Comparison of ENCODE assay signal across 1 cellular context in the genomic region with DNA sequence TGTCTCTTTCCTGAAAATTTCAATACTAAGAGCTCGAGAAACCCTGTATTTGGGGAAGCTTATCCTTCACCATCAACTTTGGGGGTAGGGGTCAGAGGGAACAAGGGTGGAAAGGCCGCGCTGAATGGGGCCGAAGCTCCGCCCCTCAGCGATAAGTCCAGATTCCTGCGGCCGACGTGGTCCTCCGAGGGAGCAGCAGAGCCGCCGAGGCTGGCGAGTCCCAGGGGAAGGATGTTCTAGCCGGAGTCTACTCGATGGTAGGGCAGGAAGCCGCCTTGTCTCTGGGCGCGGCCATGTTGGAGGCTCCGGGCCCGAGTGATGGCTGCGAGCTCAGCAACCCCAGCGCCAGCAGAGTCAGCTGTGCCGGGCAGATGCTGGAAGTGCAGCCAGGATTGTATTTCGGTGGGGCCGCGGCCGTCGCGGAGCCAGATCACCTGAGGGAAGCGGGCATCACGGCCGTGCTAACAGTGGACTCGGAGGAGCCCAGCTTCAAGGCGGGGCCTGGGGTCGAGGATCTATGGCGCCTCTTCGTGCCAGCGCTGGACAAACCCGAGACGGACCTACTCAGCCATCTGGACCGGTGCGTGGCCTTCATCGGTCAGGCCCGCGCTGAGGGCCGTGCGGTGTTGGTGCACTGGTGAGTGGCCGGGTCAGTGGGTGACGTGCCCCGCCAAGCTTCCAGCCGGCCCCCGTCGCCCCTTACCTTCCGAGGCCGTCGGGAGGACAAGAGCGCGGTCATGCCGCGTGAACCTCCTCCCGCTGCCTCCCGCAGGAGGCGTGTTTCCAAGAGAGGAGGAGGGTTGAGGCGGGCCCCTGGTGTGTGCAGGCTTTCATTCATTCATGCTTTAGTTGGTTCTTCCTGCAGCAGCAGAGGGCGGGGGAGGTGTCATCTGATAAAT.
TF ChIP-seq lines count a peak whose summit lies in the region.

A gene with protein sequence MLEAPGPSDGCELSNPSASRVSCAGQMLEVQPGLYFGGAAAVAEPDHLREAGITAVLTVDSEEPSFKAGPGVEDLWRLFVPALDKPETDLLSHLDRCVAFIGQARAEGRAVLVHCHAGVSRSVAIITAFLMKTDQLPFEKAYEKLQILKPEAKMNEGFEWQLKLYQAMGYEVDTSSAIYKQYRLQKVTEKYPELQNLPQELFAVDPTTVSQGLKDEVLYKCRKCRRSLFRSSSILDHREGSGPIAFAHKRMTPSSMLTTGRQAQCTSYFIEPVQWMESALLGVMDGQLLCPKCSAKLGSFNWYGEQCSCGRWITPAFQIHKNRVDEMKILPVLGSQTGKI (plus strand): TSS at position 278 of the 899 bp plus-strand sequence. CDS start 16 bp downstream, at position 294.

TF ChIP-seq in HepG2, 621 proteins besides CTCF, POLR2A, EP300 and RAD21 (continued from another document and continues in another):
- TF ChIP-seq, protein P1, sequence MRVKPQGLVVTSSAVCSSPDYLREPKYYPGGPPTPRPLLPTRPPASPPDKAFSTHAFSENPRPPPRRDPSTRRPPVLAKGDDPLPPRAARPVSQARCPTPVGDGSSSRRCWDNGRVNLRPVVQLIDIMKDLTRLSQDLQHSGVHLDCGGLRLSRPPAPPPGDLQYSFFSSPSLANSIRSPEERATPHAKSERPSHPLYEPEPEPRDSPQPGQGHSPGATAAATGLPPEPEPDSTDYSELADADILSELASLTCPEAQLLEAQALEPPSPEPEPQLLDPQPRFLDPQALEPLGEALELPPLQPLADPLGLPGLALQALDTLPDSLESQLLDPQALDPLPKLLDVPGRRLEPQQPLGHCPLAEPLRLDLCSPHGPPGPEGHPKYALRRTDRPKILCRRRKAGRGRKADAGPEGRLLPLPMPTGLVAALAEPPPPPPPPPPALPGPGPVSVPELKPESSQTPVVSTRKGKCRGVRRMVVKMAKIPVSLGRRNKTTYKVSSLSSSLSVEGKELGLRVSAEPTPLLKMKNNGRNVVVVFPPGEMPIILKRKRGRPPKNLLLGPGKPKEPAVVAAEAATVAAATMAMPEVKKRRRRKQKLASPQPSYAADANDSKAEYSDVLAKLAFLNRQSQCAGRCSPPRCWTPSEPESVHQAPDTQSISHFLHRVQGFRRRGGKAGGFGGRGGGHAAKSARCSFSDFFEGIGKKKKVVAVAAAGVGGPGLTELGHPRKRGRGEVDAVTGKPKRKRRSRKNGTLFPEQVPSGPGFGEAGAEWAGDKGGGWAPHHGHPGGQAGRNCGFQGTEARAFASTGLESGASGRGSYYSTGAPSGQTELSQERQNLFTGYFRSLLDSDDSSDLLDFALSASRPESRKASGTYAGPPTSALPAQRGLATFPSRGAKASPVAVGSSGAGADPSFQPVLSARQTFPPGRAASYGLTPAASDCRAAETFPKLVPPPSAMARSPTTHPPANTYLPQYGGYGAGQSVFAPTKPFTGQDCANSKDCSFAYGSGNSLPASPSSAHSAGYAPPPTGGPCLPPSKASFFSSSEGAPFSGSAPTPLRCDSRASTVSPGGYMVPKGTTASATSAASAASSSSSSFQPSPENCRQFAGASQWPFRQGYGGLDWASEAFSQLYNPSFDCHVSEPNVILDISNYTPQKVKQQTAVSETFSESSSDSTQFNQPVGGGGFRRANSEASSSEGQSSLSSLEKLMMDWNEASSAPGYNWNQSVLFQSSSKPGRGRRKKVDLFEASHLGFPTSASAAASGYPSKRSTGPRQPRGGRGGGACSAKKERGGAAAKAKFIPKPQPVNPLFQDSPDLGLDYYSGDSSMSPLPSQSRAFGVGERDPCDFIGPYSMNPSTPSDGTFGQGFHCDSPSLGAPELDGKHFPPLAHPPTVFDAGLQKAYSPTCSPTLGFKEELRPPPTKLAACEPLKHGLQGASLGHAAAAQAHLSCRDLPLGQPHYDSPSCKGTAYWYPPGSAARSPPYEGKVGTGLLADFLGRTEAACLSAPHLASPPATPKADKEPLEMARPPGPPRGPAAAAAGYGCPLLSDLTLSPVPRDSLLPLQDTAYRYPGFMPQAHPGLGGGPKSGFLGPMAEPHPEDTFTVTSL (CRISPR knock-in tag; IDR thresholded peaks at IDR 0.05; ENCODE audit: borderline replicate concordance) = 0 out of 2 replicates have a peak, but pooled peaks have one; percentile 31
- TF ChIP-seq, protein P2, sequence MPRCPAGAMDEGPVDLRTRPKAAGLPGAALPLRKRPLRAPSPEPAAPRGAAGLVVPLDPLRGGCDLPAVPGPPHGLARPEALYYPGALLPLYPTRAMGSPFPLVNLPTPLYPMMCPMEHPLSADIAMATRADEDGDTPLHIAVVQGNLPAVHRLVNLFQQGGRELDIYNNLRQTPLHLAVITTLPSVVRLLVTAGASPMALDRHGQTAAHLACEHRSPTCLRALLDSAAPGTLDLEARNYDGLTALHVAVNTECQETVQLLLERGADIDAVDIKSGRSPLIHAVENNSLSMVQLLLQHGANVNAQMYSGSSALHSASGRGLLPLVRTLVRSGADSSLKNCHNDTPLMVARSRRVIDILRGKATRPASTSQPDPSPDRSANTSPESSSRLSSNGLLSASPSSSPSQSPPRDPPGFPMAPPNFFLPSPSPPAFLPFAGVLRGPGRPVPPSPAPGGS (CRISPR knock-in tag; IDR thresholded peaks at IDR 0.05) = no peak; the same call in 1 of the 2 replicates
- TF ChIP-seq LCORL (IDR thresholded peaks at IDR 0.05) = no peak
- 0 out of 2 replicates have a peak, but pooled peaks have one; percentile 43 for TF ChIP-seq LCORL (CRISPR knock-in tag; IDR thresholded peaks at IDR 0.05)
- no peak for TF ChIP-seq RFX5 (IDR thresholded peaks at IDR 0.05; ENCODE audit: low read depth, low read length)
- TF ChIP-seq PRMT3 (CRISPR knock-in tag; IDR thresholded peaks at IDR 0.05; ENCODE audit: borderline replicate concordance, low read depth) = no peak
- TF ChIP-seq TGIF2 (CRISPR knock-in tag; IDR thresholded peaks at IDR 0.05) = peak; percentile 70
- no peak; the same call in 1 of the 2 replicates for TF ChIP-seq KLF12 (CRISPR knock-in tag; IDR thresholded peaks at IDR 0.05; ENCODE audit: borderline replicate concordance)
- peak; percentile 69 for TF ChIP-seq KLF6 (CRISPR knock-in tag; IDR thresholded peaks at IDR 0.05)
- TF ChIP-seq ZNF251 (CRISPR knock-in tag; IDR thresholded peaks at IDR 0.05) = 0 out of 2 replicates have a peak, but pooled peaks have one; percentile 8
- TF ChIP-seq, protein P3, sequence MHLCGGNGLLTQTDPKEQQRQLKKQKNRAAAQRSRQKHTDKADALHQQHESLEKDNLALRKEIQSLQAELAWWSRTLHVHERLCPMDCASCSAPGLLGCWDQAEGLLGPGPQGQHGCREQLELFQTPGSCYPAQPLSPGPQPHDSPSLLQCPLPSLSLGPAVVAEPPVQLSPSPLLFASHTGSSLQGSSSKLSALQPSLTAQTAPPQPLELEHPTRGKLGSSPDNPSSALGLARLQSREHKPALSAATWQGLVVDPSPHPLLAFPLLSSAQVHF (CRISPR knock-in tag; IDR thresholded peaks at IDR 0.05) = no peak
- no peak for TF ChIP-seq ZNF841 (CRISPR knock-in tag; IDR thresholded peaks at IDR 0.05; ENCODE audit: borderline replicate concordance)
- no peak for TF ChIP-seq ZNF780A (CRISPR knock-in tag; IDR thresholded peaks at IDR 0.05)
- no peak for TF ChIP-seq ZNF354B (CRISPR knock-in tag; IDR thresholded peaks at IDR 0.05)
- TF ChIP-seq BRCA1 (CRISPR knock-in tag; IDR thresholded peaks at IDR 0.05) = no peak; the same call in 1 of the 2 replicates
- TF ChIP-seq ZNF333 (CRISPR knock-in tag; IDR thresholded peaks at IDR 0.05; ENCODE audit: borderline replicate concordance) = no peak
- TF ChIP-seq, protein P4, sequence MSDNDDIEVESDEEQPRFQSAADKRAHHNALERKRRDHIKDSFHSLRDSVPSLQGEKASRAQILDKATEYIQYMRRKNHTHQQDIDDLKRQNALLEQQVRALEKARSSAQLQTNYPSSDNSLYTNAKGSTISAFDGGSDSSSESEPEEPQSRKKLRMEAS (IDR thresholded peaks at IDR 0.05) = peak; percentile 73
- peak; percentile 85; the same call in 1 of the 2 replicates for TF ChIP-seq ZNF782 (CRISPR knock-in tag; IDR thresholded peaks at IDR 0.05; ENCODE audit: borderline replicate concordance)
- TF ChIP-seq RFXAP (CRISPR knock-in tag; IDR thresholded peaks at IDR 0.05; ENCODE audit: borderline replicate concordance) = no peak
- no peak for TF ChIP-seq ZNF652 (CRISPR knock-in tag; IDR thresholded peaks at IDR 0.05; ENCODE audit: borderline replicate concordance, low read depth)
- peak; percentile 77; the same call in 1 of the 2 replicates for TF ChIP-seq PITX1 (CRISPR knock-in tag; IDR thresholded peaks at IDR 0.05)
- no peak for TF ChIP-seq TOPORS (CRISPR knock-in tag; IDR thresholded peaks at IDR 0.05)
- TF ChIP-seq, protein P5, sequence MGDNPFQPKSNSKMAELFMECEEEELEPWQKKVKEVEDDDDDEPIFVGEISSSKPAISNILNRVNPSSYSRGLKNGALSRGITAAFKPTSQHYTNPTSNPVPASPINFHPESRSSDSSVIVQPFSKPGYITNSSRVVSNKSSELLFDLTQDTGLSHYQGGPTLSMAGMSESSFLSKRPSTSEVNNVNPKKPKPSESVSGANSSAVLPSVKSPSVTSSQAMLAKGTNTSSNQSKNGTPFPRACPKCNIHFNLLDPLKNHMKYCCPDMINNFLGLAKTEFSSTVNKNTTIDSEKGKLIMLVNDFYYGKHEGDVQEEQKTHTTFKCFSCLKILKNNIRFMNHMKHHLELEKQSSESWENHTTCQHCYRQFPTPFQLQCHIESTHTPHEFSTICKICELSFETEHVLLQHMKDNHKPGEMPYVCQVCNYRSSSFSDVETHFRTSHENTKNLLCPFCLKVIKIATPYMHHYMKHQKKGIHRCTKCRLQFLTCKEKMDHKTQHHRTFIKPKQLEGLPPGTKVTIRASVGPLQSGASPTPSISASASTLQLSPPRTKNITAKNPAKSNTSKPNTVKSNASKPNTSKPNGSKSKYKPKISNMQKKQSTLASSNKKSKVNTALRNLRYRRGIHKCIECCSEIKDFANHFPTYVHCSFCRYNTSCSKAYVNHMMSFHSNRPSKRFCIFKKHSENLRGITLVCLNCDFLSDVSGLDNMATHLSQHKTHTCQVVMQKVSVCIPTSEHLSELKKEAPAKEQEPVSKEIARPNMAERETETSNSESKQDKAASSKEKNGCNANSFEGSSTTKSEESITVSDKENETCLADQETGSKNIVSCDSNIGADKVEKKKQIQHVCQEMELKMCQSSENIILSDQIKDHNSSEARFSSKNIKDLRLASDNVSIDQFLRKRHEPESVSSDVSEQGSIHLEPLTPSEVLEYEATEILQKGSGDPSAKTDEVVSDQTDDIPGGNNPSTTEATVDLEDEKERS (CRISPR knock-in tag; IDR thresholded peaks at IDR 0.05) = peak; percentile 94
- no peak for TF ChIP-seq RORA (CRISPR knock-in tag; IDR thresholded peaks at IDR 0.05)
- TF ChIP-seq, protein P6, sequence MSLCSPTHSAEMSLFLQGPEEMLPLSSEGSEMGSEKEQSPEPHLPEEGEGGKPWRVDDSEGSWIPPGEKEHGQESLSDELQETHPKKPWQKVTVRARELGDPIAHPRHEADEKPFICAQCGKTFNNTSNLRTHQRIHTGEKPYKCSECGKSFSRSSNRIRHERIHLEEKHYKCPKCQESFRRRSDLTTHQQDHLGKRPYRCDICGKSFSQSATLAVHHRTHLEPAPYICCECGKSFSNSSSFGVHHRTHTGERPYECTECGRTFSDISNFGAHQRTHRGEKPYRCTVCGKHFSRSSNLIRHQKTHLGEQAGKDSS (CRISPR knock-in tag; IDR thresholded peaks at IDR 0.05; ENCODE audit: borderline replicate concordance, low read depth) = peak; percentile 35; the same call in 1 of the 2 replicates
- TF ChIP-seq, protein P7, sequence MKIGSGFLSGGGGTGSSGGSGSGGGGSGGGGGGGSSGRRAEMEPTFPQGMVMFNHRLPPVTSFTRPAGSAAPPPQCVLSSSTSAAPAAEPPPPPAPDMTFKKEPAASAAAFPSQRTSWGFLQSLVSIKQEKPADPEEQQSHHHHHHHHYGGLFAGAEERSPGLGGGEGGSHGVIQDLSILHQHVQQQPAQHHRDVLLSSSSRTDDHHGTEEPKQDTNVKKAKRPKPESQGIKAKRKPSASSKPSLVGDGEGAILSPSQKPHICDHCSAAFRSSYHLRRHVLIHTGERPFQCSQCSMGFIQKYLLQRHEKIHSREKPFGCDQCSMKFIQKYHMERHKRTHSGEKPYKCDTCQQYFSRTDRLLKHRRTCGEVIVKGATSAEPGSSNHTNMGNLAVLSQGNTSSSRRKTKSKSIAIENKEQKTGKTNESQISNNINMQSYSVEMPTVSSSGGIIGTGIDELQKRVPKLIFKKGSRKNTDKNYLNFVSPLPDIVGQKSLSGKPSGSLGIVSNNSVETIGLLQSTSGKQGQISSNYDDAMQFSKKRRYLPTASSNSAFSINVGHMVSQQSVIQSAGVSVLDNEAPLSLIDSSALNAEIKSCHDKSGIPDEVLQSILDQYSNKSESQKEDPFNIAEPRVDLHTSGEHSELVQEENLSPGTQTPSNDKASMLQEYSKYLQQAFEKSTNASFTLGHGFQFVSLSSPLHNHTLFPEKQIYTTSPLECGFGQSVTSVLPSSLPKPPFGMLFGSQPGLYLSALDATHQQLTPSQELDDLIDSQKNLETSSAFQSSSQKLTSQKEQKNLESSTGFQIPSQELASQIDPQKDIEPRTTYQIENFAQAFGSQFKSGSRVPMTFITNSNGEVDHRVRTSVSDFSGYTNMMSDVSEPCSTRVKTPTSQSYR (CRISPR knock-in tag; IDR thresholded peaks at IDR 0.05; ENCODE audit: borderline replicate concordance) = no peak
- TF ChIP-seq, protein P8, sequence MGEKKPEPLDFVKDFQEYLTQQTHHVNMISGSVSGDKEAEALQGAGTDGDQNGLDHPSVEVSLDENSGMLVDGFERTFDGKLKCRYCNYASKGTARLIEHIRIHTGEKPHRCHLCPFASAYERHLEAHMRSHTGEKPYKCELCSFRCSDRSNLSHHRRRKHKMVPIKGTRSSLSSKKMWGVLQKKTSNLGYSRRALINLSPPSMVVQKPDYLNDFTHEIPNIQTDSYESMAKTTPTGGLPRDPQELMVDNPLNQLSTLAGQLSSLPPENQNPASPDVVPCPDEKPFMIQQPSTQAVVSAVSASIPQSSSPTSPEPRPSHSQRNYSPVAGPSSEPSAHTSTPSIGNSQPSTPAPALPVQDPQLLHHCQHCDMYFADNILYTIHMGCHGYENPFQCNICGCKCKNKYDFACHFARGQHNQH (CRISPR knock-in tag; IDR thresholded peaks at IDR 0.05) = peak; percentile 77; the same call in 1 of the 2 replicates
- TF ChIP-seq, protein P9, sequence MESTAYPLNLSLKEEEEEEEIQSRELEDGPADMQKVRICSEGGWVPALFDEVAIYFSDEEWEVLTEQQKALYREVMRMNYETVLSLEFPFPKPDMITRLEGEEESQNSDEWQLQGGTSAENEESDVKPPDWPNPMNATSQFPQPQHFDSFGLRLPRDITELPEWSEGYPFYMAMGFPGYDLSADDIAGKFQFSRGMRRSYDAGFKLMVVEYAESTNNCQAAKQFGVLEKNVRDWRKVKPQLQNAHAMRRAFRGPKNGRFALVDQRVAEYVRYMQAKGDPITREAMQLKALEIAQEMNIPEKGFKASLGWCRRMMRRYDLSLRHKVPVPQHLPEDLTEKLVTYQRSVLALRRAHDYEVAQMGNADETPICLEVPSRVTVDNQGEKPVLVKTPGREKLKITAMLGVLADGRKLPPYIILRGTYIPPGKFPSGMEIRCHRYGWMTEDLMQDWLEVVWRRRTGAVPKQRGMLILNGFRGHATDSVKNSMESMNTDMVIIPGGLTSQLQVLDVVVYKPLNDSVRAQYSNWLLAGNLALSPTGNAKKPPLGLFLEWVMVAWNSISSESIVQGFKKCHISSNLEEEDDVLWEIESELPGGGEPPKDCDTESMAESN (CRISPR knock-in tag; conservative IDR thresholded peaks at IDR 0.05) = no peak; the same call in 1 of the 2 replicates
- TF ChIP-seq SALL2 (CRISPR knock-in tag; IDR thresholded peaks at IDR 0.05) = peak; percentile 80
- TF ChIP-seq HNRNPH1 (optimal IDR thresholded peaks at IDR 0.05; ENCODE audit: low read depth, low read length) = no peak
- no peak for TF ChIP-seq CEBPB (IDR thresholded peaks at IDR 0.05; ENCODE audit: borderline replicate concordance, low read depth, low read length)
- TF ChIP-seq NFRKB (IDR thresholded peaks at IDR 0.05) = peak; percentile 85
- TF ChIP-seq ZNF317 (CRISPR knock-in tag; IDR thresholded peaks at IDR 0.05) = peak; percentile 74
- TF ChIP-seq POLR2G (IDR thresholded peaks at IDR 0.05; ENCODE audit: low read depth, low read length) = peak; percentile 93
- TF ChIP-seq KLF9 (CRISPR knock-in tag; IDR thresholded peaks at IDR 0.05; ENCODE audit: low read depth) = 0 out of 2 replicates have a peak, but pooled peaks have one; percentile 64
- TF ChIP-seq ZNF737 (CRISPR knock-in tag; IDR thresholded peaks at IDR 0.05; ENCODE audit: borderline replicate concordance) = peak; percentile 78; the same call in 1 of the 2 replicates
